ENCODE assay signal across 13 cellular contexts in genomic region chr18:76932026-76932819, GRCh38.
DNase-seq lines count a peak whose midpoint lies in the region; ATAC-seq and TF ChIP-seq lines count a peak whose summit lies in the region.
"Had no signal": no experiment of that assay in that cellular context is flagged by ENCODE, and none has a peak within 500 bp of the region (broad histone marks: within the 10 kb centered on the region; RNA-seq: fewer than 3 reads in every experiment).

No MANE protein-coding gene starts in this region.

- no peaks in the 10 kb centered on the region for H4K20me1 ChIP-seq in H9 (ENCODE audit: control insufficient read depth, insufficient read depth, insufficient read length)

- ATAC-seq in left cardiac atrium: peak; percentile 94 to 96
- peak; percentile 98 for ATAC-seq in gastrocnemius medialis

- no peaks in the 10 kb centered on the region for H3K79me1 ChIP-seq in H9 (ENCODE audit: insufficient read depth, low read depth, low read length, poor library complexity, severe bottlenecking)

- H2AFZ ChIP-seq in H9 (ENCODE audit: low read length): no peak overlapping the region

- H3K4me1 ChIP-seq in adrenal gland (replicated peaks in 1 of 2) (no peaks in the 10 kb centered on the region), gastrocnemius medialis (peaks cover 3 to 13% of the 10 kb centered on the region in 2 donors), H9 (ENCODE audit: insufficient read depth, low read length) (no peaks in the 10 kb centered on the region)
- H3K4me1 ChIP-seq: Peyer's patch, suprapubic skin had no signal

- H4K8ac ChIP-seq in H9 (replicated peaks; ENCODE audit: insufficient read length, low read depth, low read length): no peak overlapping the region

- no peak overlapping the region for H4K91ac ChIP-seq in H9 (ENCODE audit: insufficient read length, low read depth, low read length)

- no peak overlapping the region for H3K4me3 Mint-ChIP-seq in H9

- no peak for TF ChIP-seq POLR2A in adrenal gland (IDR thresholded peaks at IDR 0.05)
- no peak for TF ChIP-seq POLR2A in gastrocnemius medialis (IDR thresholded peaks at IDR 0.05)

- H3K27ac ChIP-seq in adrenal gland (no peak overlapping the region), gastrocnemius medialis (peak overlapping the region; percentile 69 to 81 (median 78)), H9 (ENCODE audit: insufficient read length, low read depth, low read length) (no peak overlapping the region)
- H3K27ac ChIP-seq: Peyer's patch, suprapubic skin had no signal

- no peaks in the 10 kb centered on the region for H3K4me1 Mint-ChIP-seq in H9

- no peak overlapping the region for H3K18ac ChIP-seq in H9 (ENCODE audit: insufficient read length, low read depth, low read length)

- no peak overlapping the region for H2BK5ac ChIP-seq in H9 (ENCODE audit: insufficient read length, low read length)

- H3K9me3 Mint-ChIP-seq in H9: no peaks in the 10 kb centered on the region

- H3K27me3 Mint-ChIP-seq in H9 (ENCODE audit: low read depth): no peaks in the 10 kb centered on the region

- H3K23ac ChIP-seq in H9 (ENCODE audit: insufficient read length, low read depth, low read length): no peak overlapping the region

- H3K4ac ChIP-seq in H9 (ENCODE audit: low read depth, low read length): no peak overlapping the region

- no peak overlapping the region for H3K56ac ChIP-seq in H9 (ENCODE audit: insufficient read length, low read depth, low read length)

- intact Hi-C loops in adrenal gland (cut with DNase I) (no loop called here), left cardiac atrium (cut with DNase I) (no loop called here), gastrocnemius medialis (cut with DNase I; ENCODE audit: low total_unique reads) (no loop called here)

- no peak overlapping the region for H3K4me3 ChIP-seq in adrenal gland
- H3K4me3 ChIP-seq in gastrocnemius medialis: no peak overlapping the region
- H3K4me3 ChIP-seq: Peyer's patch, suprapubic skin had no signal

- no peaks in the 10 kb centered on the region for H3K23me2 ChIP-seq in H9 (ENCODE audit: insufficient read length, low read depth, low read length, poor library complexity, severe bottlenecking)

- peaks cover 0 to 40% (median 33%) of the 10 kb centered on the region in 3 experiments; a peak in 5 of 7 replicates for H3K36me3 Mint-ChIP-seq in H9 (ENCODE audit: insufficient read depth in 1 of 3, low read depth in 3 of 3)

- H3K27me3 ChIP-seq in adrenal gland (no peaks in the 10 kb centered on the region), gastrocnemius medialis (no peaks in the 10 kb centered on the region), H9 (ENCODE audit: insufficient read depth, low read length) (no peaks in the 10 kb centered on the region)
- H3K27me3 ChIP-seq: Peyer's patch, suprapubic skin had no signal

- H3K36me3 ChIP-seq in adrenal gland (replicated peaks in 1 of 2) (peaks cover 0 to 34% of the 10 kb centered on the region in 2 donors), gastrocnemius medialis (peaks cover 0 to 17% of the 10 kb centered on the region in 2 donors)

- no peak overlapping the region for H3T11ph ChIP-seq in H9 (ENCODE audit: low read length)

- H2BK15ac ChIP-seq in H9 (ENCODE audit: low read depth, low read length): no peak overlapping the region

- no peak overlapping the region for H4K5ac ChIP-seq in H9 (ENCODE audit: insufficient read length, low read depth, low read length)

- H3K4me2 ChIP-seq in H9 (ENCODE audit: insufficient read depth, insufficient read length, low read length): no peak overlapping the region

- in situ Hi-C loops in gastrocnemius medialis (cut with MboI; ENCODE audit: low sequenced_read_pairs in 4 of 4): no loop called here

- H2BK120ac ChIP-seq in H9 (ENCODE audit: low read depth, low read length, poor library complexity, severe bottlenecking): no peak overlapping the region

- no peak overlapping the region for H2BK12ac ChIP-seq in H9 (ENCODE audit: insufficient read length, low read depth, low read length)

- H3K14ac ChIP-seq in H9 (ENCODE audit: insufficient read depth, low read length): no peak overlapping the region; the same call in 1 of the 2 replicates

- H3K27ac Mint-ChIP-seq in H9: peak overlapping the region in 1 of 3 experiments; percentile 76; a peak in 2 of 7 replicates

- H3K9me3 ChIP-seq in adrenal gland (replicated peaks in 1 of 3) (no peaks in the 10 kb centered on the region), gastrocnemius medialis (no peaks in the 10 kb centered on the region), H9 (ENCODE audit: control insufficient read depth, low read depth, low read length) (no peaks in the 10 kb centered on the region)
- H3K9me3 ChIP-seq: Peyer's patch, suprapubic skin had no signal

- WGBS in adrenal gland, 4 donors: 77 to 95% (median 80%) methylated on average over 9 to 11 of the region's 11 CpGs
- WGBS in H9 (ENCODE audit: extremely low coverage, insufficient read length, low lambda C conversion rate): no CpG with 5 or more reads among the region's 11 CpGs

- H3K79me2 ChIP-seq in H9 (ENCODE audit: insufficient read depth, low read length): no peaks in the 10 kb centered on the region

- DNase-seq in GM04504 (ENCODE audit: low read depth): peak; percentile 40
- peak in 4 of 7 donors; percentile 34 to 67 (median 43) for DNase-seq in adrenal gland
- DNase-seq in left cardiac atrium: peak; percentile 81
- DNase-seq in gastrocnemius medialis: peak; percentile 67 to 84
- DNase-seq in stimulated activated naive CD4-positive, alpha-beta T cell (lab: John Stamatoyannopoulos, UW): no peak
- no peak for DNase-seq in COR-L47 (lab: John Stamatoyannopoulos, UW)
- DNase-seq in H9: no peak
- no peak for DNase-seq in NCI-H526 treated with DMSO at 0.1 percent for 48 hours (lab: John Stamatoyannopoulos, UW)
- DNase-seq: mammary epithelial cell, NCI-H1048, Peyer's patch, T1000 had no signal

- no peak overlapping the region for H2BK20ac ChIP-seq in H9 (ENCODE audit: low read depth, low read length, poor library complexity, severe bottlenecking)

- TF ChIP-seq CTCF in adrenal gland (IDR thresholded peaks at IDR 0.05): no peak
- TF ChIP-seq CTCF in gastrocnemius medialis (IDR thresholded peaks at IDR 0.05 in 4 of 5, conservative IDR thresholded peaks at IDR 0.05 in 1 of 5): no peak
- TF ChIP-seq CTCF in H9 (conservative IDR thresholded peaks at IDR 0.05): no peak

- no peak overlapping the region for H2AK5ac ChIP-seq in H9 (ENCODE audit: insufficient read length, low read length)

- H3K9ac ChIP-seq in H9 (ENCODE audit: extremely low read depth, insufficient read length, low read length): no peak overlapping the region

Comparison
In these comparisons a context has a peak if more than half of its experiments do, and no peak if none do; other contexts are left out.
1. DNase-seq: peak in GM04504 (single experiment), adrenal gland (4 of 7), left cardiac atrium (single experiment) and gastrocnemius medialis (2 of 2); none in stimulated activated naive CD4-positive, alpha-beta T cell (0 of 6), COR-L47 (single experiment), H9 (single experiment) and NCI-H526 treated with DMSO at 0.1 percent for 48 hours (single experiment).
2. H3K27ac ChIP-seq: peak in gastrocnemius medialis (4 of 4); none in adrenal gland (0 of 5) and H9 (single experiment).